ENCODE assay signal across 26 cellular contexts in the genomic region with DNA sequence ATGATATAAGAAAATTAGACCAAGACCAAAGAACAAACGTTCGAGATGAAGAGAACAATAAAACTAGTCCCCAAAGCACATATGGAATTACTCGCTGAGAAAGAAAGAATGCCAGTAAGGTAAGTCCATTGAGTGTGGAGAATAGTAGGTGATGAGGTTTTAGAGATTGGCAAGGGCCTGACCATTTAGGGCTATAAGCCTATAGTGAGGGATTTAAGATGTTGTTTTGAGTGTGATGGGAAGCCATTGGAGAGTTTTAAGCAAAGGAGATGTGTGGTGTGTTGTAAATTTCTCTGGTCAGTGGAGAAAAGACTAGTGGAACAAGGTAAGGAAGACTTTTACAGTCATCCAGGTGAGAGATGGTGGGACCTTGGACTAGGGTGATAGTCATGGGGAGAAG.
"Had no signal": no experiment of that assay in that cellular context is flagged by ENCODE, and none has a peak within 500 bp of the region (broad histone marks: within the 10 kb centered on the region; RNA-seq: fewer than 3 reads in every experiment).

No MANE protein-coding gene starts in this region.

- H3K27ac ChIP-seq: PC-9 had no signal

- ATAC-seq: activated CD4-positive, alpha-beta T cell treated with anti-CD3 and anti-CD28 coated beads for 36 hours; activated CD4-positive, CD25-positive, alpha-beta regulatory T cell treated with anti-CD3 and anti-CD28 coated beads, Interleukin-2, amount 50 U/mL, for 24 hours; activated CD8-positive, alpha-beta T cell treated with anti-CD3 and anti-CD28 coated beads, Interleukin-2, amount 10 ng/mL, durations not matched to agents 7 days and 5 days; T-cell; T-helper 17 cell had no signal

- H3K4me2 ChIP-seq: PC-9 had no signal

- H2AFZ ChIP-seq: PC-9 had no signal

- H3K4me3 ChIP-seq: PC-9 had no signal

- DNase-seq: activated CD4-positive, alpha-beta T cell treated with anti-CD3 and anti-CD28 coated beads for 36 hours; activated CD4-positive, alpha-beta T cell treated with anti-CD3 and anti-CD28 coated beads, Interleukin-2, amount 10 ng/mL, durations not matched to agents 7 days and 5 days; activated CD4-positive, alpha-beta T cell treated with anti-CD3 and anti-CD28 coated beads, Interleukin-2, amount 50 U/mL, for 48 hours; activated CD8-positive, alpha-beta T cell treated with anti-CD3 and anti-CD28 coated beads, Interleukin-2, amount 10 ng/mL, durations not matched to agents 7 days and 5 days; activated gamma-delta T cell; activated naive CD4-positive, alpha-beta T cell treated with Interleukin-2 at 50 U/mL for 16 hours; activated naive CD8-positive, alpha-beta T cell treated with anti-CD3 and anti-CD28 coated beads, Interleukin-2, amount 10 ng/mL, durations not matched to agents 7 days and 5 days; activated T-cell treated with anti-CD3 and anti-CD28 coated beads, Interleukin-2, amount 50 U/mL, for 24 hours; anterior cingulate cortex; caudate nucleus; cerebellar nuclear complex; MM.1S; MV-4-11; NCI-H1092; NCI-H1436 treated with DMSO at 0.1 percent for 48 hours; NCI-H1694 treated with DMSO at 0.1 percent for 48 hours; NCI-H2029; NCI-H510A; NCI-H526; NCI-H748 treated with DMSO at 0.1 percent for 48 hours; PC-9; Right ventricle myocardium superior; T-cell; T-helper 17 cell had no signal

- FAIRE-seq: bronchial epithelial cell had no signal
